In genomic region chr5:57833489-57833888, GRCh38 we compare ENCODE assay signal across 30 cellular contexts.
"Had no signal": no experiment of that assay in that cellular context is flagged by ENCODE, and none has a peak within 500 bp of the region (broad histone marks: within the 10 kb centered on the region; RNA-seq: fewer than 3 reads in every experiment).

No MANE protein-coding gene starts in this region.

- H3K27ac ChIP-seq: gastrocnemius medialis, hepatocyte, lower lobe of right lung, neutrophil, ovary, prostate gland, stomach, thyroid gland, upper lobe of right lung had no signal

- H3K27me3 Mint-ChIP-seq: activated B cell treated with CpG ODN at 0.5 μM for 24 hours; activated CD4-positive, alpha-beta T cell treated with anti-CD3 and anti-CD28 coated beads for 36 hours; activated CD8-positive, alpha-beta memory T cell treated with anti-CD3 and anti-CD28 coated beads, Interleukin-2, amount 10 ng/mL, durations not matched to agents 7 days and 5 days; central memory CD8-positive, alpha-beta T cell; naive B cell; stimulated activated memory B cell treated with anti-CD40 and anti-IgM and Interleukin-4, amounts not matched to agents 10 μg/mL and 1 μg/mL and 100 μg/mL, for 72 hours had no signal

- H3K27ac Mint-ChIP-seq: activated B cell treated with CpG ODN at 0.5 μM for 24 hours; activated CD4-positive, alpha-beta T cell treated with anti-CD3 and anti-CD28 coated beads for 36 hours; activated CD8-positive, alpha-beta memory T cell treated with anti-CD3 and anti-CD28 coated beads, Interleukin-2, amount 10 ng/mL, durations not matched to agents 7 days and 5 days; activated CD8-positive, alpha-beta T cell treated with anti-CD3 and anti-CD28 coated beads, Interleukin-2, amount 10 ng/mL, durations not matched to agents 7 days and 5 days; activated naive CD4-positive, alpha-beta T cell treated with anti-CD3 and anti-CD28 coated beads, Interleukin-2, amount 50 U/mL, for 72 hours; naive B cell; stimulated activated memory B cell treated with anti-CD40 and anti-IgM and Interleukin-4, amounts not matched to agents 10 μg/mL and 1 μg/mL and 100 μg/mL, for 72 hours; T-helper 2 cell treated with Interferon-gamma antibody and Interleukin-4, amounts not matched to agents 5 μg/mL and 100 μg/mL, for 36 hours had no signal

- H3K4me3 ChIP-seq: gastrocnemius medialis, hepatocyte, lower lobe of right lung, ovary, prostate gland, skin epidermis, stomach, thyroid gland, upper lobe of right lung had no signal

- H3K4me3 Mint-ChIP-seq: activated B cell treated with CpG ODN at 0.5 μM for 24 hours; activated CD4-positive, alpha-beta T cell treated with anti-CD3 and anti-CD28 coated beads for 36 hours; activated CD8-positive, alpha-beta memory T cell treated with anti-CD3 and anti-CD28 coated beads, Interleukin-2, amount 10 ng/mL, durations not matched to agents 7 days and 5 days; activated CD8-positive, alpha-beta T cell treated with anti-CD3 and anti-CD28 coated beads, Interleukin-2, amount 10 ng/mL, durations not matched to agents 7 days and 5 days; activated T-cell treated with anti-CD3 and anti-CD28 coated beads, Interleukin-2, amount 50 U/mL, for 72 hours; central memory CD8-positive, alpha-beta T cell; naive B cell; nephron progenitor cell; stimulated activated memory B cell treated with anti-CD40 and anti-IgM and Interleukin-4, amounts not matched to agents 10 μg/mL and 1 μg/mL and 100 μg/mL, for 72 hours; T-helper 2 cell treated with Interferon-gamma antibody and Interleukin-4, amounts not matched to agents 5 μg/mL and 100 μg/mL, for 36 hours had no signal

- DNase-seq: activated B cell treated with CpG ODN at 0.5 μM for 24 hours; activated CD4-positive, alpha-beta T cell treated with anti-CD3 and anti-CD28 coated beads for 36 hours; activated CD8-positive, alpha-beta memory T cell treated with anti-CD3 and anti-CD28 coated beads, Interleukin-2, amount 10 ng/mL, durations not matched to agents 7 days and 5 days; activated CD8-positive, alpha-beta T cell treated with anti-CD3 and anti-CD28 coated beads, Interleukin-2, amount 10 ng/mL, durations not matched to agents 7 days and 5 days; activated naive CD4-positive, alpha-beta T cell; activated T-cell treated with anti-CD3 and anti-CD28 coated beads for 4 hours; activated T-cell treated with anti-CD3 and anti-CD28 coated beads, Interleukin-2, amount 50 U/mL, for 72 hours; effector CD4-positive, alpha-beta T cell; gastrocnemius medialis; glutamatergic neuron; lower lobe of right lung; naive B cell; nephron progenitor cell; ovary; retina; stimulated activated CD4-positive, alpha-beta T cell treated with anti-CD3 and anti-CD28 coated beads, Interleukin-4, amount 100 ng/mL, for 24 hours; stomach; T-helper 1 cell; upper lobe of right lung had no signal

- ATAC-seq: activated CD4-positive, alpha-beta T cell treated with anti-CD3 and anti-CD28 coated beads for 36 hours; activated CD8-positive, alpha-beta memory T cell treated with anti-CD3 and anti-CD28 coated beads, Interleukin-2, amount 10 ng/mL, durations not matched to agents 7 days and 5 days; activated CD8-positive, alpha-beta T cell treated with anti-CD3 and anti-CD28 coated beads, Interleukin-2, amount 10 ng/mL, durations not matched to agents 7 days and 5 days; activated naive CD4-positive, alpha-beta T cell treated with anti-CD3 and anti-CD28 coated beads, Interleukin-2, amount 50 U/mL, for 72 hours; activated T-cell treated with anti-CD3 and anti-CD28 coated beads, Interleukin-2, amount 50 U/mL, for 72 hours; left lobe of liver; lower lobe of right lung; sciatic nerve; stimulated activated memory B cell treated with anti-CD40 and anti-IgM and Interleukin-4, amounts not matched to agents 10 μg/mL and 1 μg/mL and 100 μg/mL, for 72 hours; upper lobe of right lung had no signal

- H3K4me2 ChIP-seq: hepatocyte had no signal

- H3K9me3 ChIP-seq: gastrocnemius medialis, lower lobe of right lung, neutrophil, ovary, prostate gland, thyroid gland, upper lobe of right lung had no signal

- H3K4me1 Mint-ChIP-seq: activated B cell treated with CpG ODN at 0.5 μM for 24 hours; activated CD4-positive, alpha-beta T cell treated with anti-CD3 and anti-CD28 coated beads for 36 hours; activated CD8-positive, alpha-beta memory T cell treated with anti-CD3 and anti-CD28 coated beads, Interleukin-2, amount 10 ng/mL, durations not matched to agents 7 days and 5 days; central memory CD8-positive, alpha-beta T cell; naive B cell; stimulated activated memory B cell treated with anti-CD40 and anti-IgM and Interleukin-4, amounts not matched to agents 10 μg/mL and 1 μg/mL and 100 μg/mL, for 72 hours had no signal

- H2AFZ ChIP-seq: hepatocyte had no signal

- H3K36me3 ChIP-seq: gastrocnemius medialis, lower lobe of right lung, neutrophil, ovary, prostate gland, stomach, thyroid gland, upper lobe of right lung had no signal

- H3K9me3 Mint-ChIP-seq: activated B cell treated with CpG ODN at 0.5 μM for 24 hours; activated naive CD4-positive, alpha-beta T cell treated with anti-CD3 and anti-CD28 coated beads, Interleukin-2, amount 50 U/mL, for 72 hours; activated T-cell treated with anti-CD3 and anti-CD28 coated beads, Interleukin-2, amount 50 U/mL, for 72 hours; central memory CD8-positive, alpha-beta T cell; naive B cell; stimulated activated memory B cell treated with anti-CD40 and anti-IgM and Interleukin-4, amounts not matched to agents 10 μg/mL and 1 μg/mL and 100 μg/mL, for 72 hours; T-helper 2 cell treated with Interferon-gamma antibody and Interleukin-4, amounts not matched to agents 5 μg/mL and 100 μg/mL, for 36 hours had no signal

- H3K79me2 ChIP-seq: hepatocyte had no signal

- H3K36me3 Mint-ChIP-seq: activated CD8-positive, alpha-beta memory T cell treated with anti-CD3 and anti-CD28 coated beads, Interleukin-2, amount 10 ng/mL, durations not matched to agents 7 days and 5 days; activated naive CD4-positive, alpha-beta T cell treated with anti-CD3 and anti-CD28 coated beads, Interleukin-2, amount 50 U/mL, for 72 hours; naive B cell; stimulated activated memory B cell treated with anti-CD40 and anti-IgM and Interleukin-4, amounts not matched to agents 10 μg/mL and 1 μg/mL and 100 μg/mL, for 72 hours had no signal

- H3K4me1 ChIP-seq: gastrocnemius medialis, lower lobe of right lung, prostate gland, upper lobe of right lung had no signal

- H3K27me3 ChIP-seq: gastrocnemius medialis, hepatocyte, neutrophil, ovary, stomach, thyroid gland, upper lobe of right lung had no signal
